Comparison of ENCODE assay signal across 19 cellular contexts in genomic region chr6:73314577-73315492, GRCh38. TPM values are rescaled to one million over a fixed set of nuclear protein-coding genes. Genes with fewer than 3 reads are reported as not detected.
DNase-seq lines count a peak whose midpoint lies in the region; ATAC-seq and TF ChIP-seq lines count a peak whose summit lies in the region.
"Had no signal": no experiment of that assay in that cellular context is flagged by ENCODE, and none has a peak within 500 bp of the region (broad histone marks: within the 10 kb centered on the region; RNA-seq: fewer than 3 reads in every experiment).

No MANE protein-coding gene starts in this region.

- H3F3A ChIP-seq in neural progenitor cell (ENCODE audit: low read depth): peaks cover 5% of the 10 kb centered on the region

- H3K9me3 ChIP-seq in lower lobe of right lung: no peaks in the 10 kb centered on the region
- no peaks in the 10 kb centered on the region for H3K9me3 ChIP-seq in thymus (ENCODE audit: control insufficient read depth)
- H3K9me3 ChIP-seq in neural progenitor cell (ENCODE audit: low read depth): no peaks in the 10 kb centered on the region
- H3K9me3 ChIP-seq: prostate gland had no signal

- intact Hi-C loops in lower lobe of right lung (cut with DNase I): no loop called here

- peaks cover 19% of the 10 kb centered on the region for H3K27me3 ChIP-seq in lower lobe of right lung (ENCODE audit: low read depth)
- peaks cover 7% of the 10 kb centered on the region for H3K27me3 ChIP-seq in thymus (ENCODE audit: control insufficient read depth, insufficient read depth)
- H3K27me3 ChIP-seq in neural progenitor cell: no peaks in the 10 kb centered on the region

- DNase-seq in activated T-cell treated with anti-CD3 and anti-CD28 coated beads, Interleukin-2, amount 50 U/mL, for 72 hours: peak in 1 of 2 donors; percentile 8
- no peak for DNase-seq in activated T-cell treated with anti-CD3 and anti-CD28 coated beads for 4 hours
- DNase-seq in coronary artery (ENCODE audit: low spot score): no peak
- no peak for DNase-seq in lower lobe of right lung
- no peak for DNase-seq in NCI-H2227 treated with DMSO at 0.1 percent for 48 hours (lab: John Stamatoyannopoulos, UW)
- DNase-seq in neural progenitor cell (ENCODE audit: low spot score): no peak
- no peak for DNase-seq in stimulated activated naive CD4-positive, alpha-beta T cell (lab: John Stamatoyannopoulos, UW)
- DNase-seq: activated CD8-positive, alpha-beta memory T cell treated with anti-CD3 and anti-CD28 coated beads, Interleukin-2, amount 10 ng/mL, durations not matched to agents 7 days and 5 days; DMS153; effector CD4-positive, alpha-beta T cell; NCI-H1417; T-helper 9 cell had no signal

- H3K4me3 ChIP-seq in coronary artery (peak overlapping the region; percentile 52), lower lobe of right lung (peak overlapping the region; percentile 8), thymus (ENCODE audit: low read length) (peak overlapping the region; percentile 32), neural progenitor cell (no peak overlapping the region)

- no peak for TF ChIP-seq CTCF in coronary artery (IDR thresholded peaks at IDR 0.05)
- TF ChIP-seq CTCF in lower lobe of right lung (IDR thresholded peaks at IDR 0.05): no peak
- no peak for TF ChIP-seq CTCF in neural progenitor cell (IDR thresholded peaks at IDR 0.05)

- no peak overlapping the region for H2AFZ ChIP-seq in neural progenitor cell (replicated peaks)

- no peak overlapping the region for H3K4me2 ChIP-seq in neural progenitor cell

- no peaks in the 10 kb centered on the region for H4K20me1 ChIP-seq in neural progenitor cell (ENCODE audit: low read depth)

- H3K36me3 Mint-ChIP-seq in activated T-cell treated with anti-CD3 and anti-CD28 coated beads, Interleukin-2, amount 50 U/mL, for 72 hours (ENCODE audit: insufficient read depth in 2 of 2): peaks cover 5 to 11% of the 10 kb centered on the region in 2 donors
- no peaks in the 10 kb centered on the region for H3K36me3 Mint-ChIP-seq in neural progenitor cell

- peak in 1 of 2 donors; percentile 23 for ATAC-seq in activated T-cell treated with anti-CD3 and anti-CD28 coated beads, Interleukin-2, amount 50 U/mL, for 72 hours (replicated peaks in 1 of 2)
- peak in 1 of 2 donors; percentile 27 for ATAC-seq in lower lobe of right lung
- ATAC-seq: activated CD8-positive, alpha-beta memory T cell treated with anti-CD3 and anti-CD28 coated beads, Interleukin-2, amount 10 ng/mL, durations not matched to agents 7 days and 5 days; HCT116 had no signal

- H3K9me3 Mint-ChIP-seq in activated T-cell treated with anti-CD3 and anti-CD28 coated beads, Interleukin-2, amount 50 U/mL, for 72 hours: peaks cover 0 to 5% of the 10 kb centered on the region in 2 donors
- H3K9me3 Mint-ChIP-seq in neural progenitor cell: peaks cover 38% of the 10 kb centered on the region
- H3K9me3 Mint-ChIP-seq: type B pancreatic cell had no signal

- H3K27ac Mint-ChIP-seq in activated T-cell treated with anti-CD3 and anti-CD28 coated beads, Interleukin-2, amount 50 U/mL, for 72 hours: no peak overlapping the region
- no peak overlapping the region for H3K27ac Mint-ChIP-seq in neural progenitor cell
- H3K27ac Mint-ChIP-seq: activated CD8-positive, alpha-beta memory T cell treated with anti-CD3 and anti-CD28 coated beads, Interleukin-2, amount 10 ng/mL, durations not matched to agents 7 days and 5 days; type B pancreatic cell had no signal

- H3K36me3 ChIP-seq in lower lobe of right lung (no peaks in the 10 kb centered on the region), thymus (ENCODE audit: control insufficient read depth, insufficient read depth) (no peaks in the 10 kb centered on the region), neural progenitor cell (no peaks in the 10 kb centered on the region)
- H3K36me3 ChIP-seq: prostate gland had no signal

- H3K27ac ChIP-seq in coronary artery (no peak overlapping the region), lower lobe of right lung (no peak overlapping the region), thymus (ENCODE audit: low read depth) (no peak overlapping the region), neural progenitor cell (no peak overlapping the region)
- H3K27ac ChIP-seq: prostate gland had no signal

- H3K4me1 ChIP-seq in lower lobe of right lung: peaks cover 6% of the 10 kb centered on the region
- H3K4me1 ChIP-seq in thymus (ENCODE audit: control insufficient read depth, insufficient read depth, low read length): peaks cover 3% of the 10 kb centered on the region
- no peaks in the 10 kb centered on the region for H3K4me1 ChIP-seq in neural progenitor cell
- H3K4me1 ChIP-seq: prostate gland had no signal

- no peaks in the 10 kb centered on the region for H3K79me2 ChIP-seq in neural progenitor cell (ENCODE audit: low read depth)

- peak overlapping the region; percentile 51 to 64 for H3K4me3 Mint-ChIP-seq in activated T-cell treated with anti-CD3 and anti-CD28 coated beads, Interleukin-2, amount 50 U/mL, for 72 hours
- H3K4me3 Mint-ChIP-seq in neural progenitor cell: no peak overlapping the region
- H3K4me3 Mint-ChIP-seq: activated CD8-positive, alpha-beta memory T cell treated with anti-CD3 and anti-CD28 coated beads, Interleukin-2, amount 10 ng/mL, durations not matched to agents 7 days and 5 days; type B pancreatic cell had no signal

- peaks cover 73% of the 10 kb centered on the region for H3K27me3 Mint-ChIP-seq in activated T-cell treated with anti-CD3 and anti-CD28 coated beads, Interleukin-2, amount 50 U/mL, for 72 hours (ENCODE audit: low read depth)
- peaks cover 6% of the 10 kb centered on the region for H3K27me3 Mint-ChIP-seq in neural progenitor cell (ENCODE audit: insufficient read depth, low read depth)

- H3K4me1 Mint-ChIP-seq in activated T-cell treated with anti-CD3 and anti-CD28 coated beads, Interleukin-2, amount 50 U/mL, for 72 hours (ENCODE audit: low read depth): peaks cover 6% of the 10 kb centered on the region
- H3K4me1 Mint-ChIP-seq in neural progenitor cell: peaks cover 4% of the 10 kb centered on the region

- WGBS in thymus: 17% methylated on average over 61 of the region's 61 CpGs

- no peak overlapping the region for H3K9ac ChIP-seq in neural progenitor cell

RNA-seq across cellular contexts. Expression of gene DPPA5, which starts 39.2 kb away (rescaled TPM):
- not detected for total RNA-seq in activated T-cell treated with anti-CD3 and anti-CD28 coated beads, Interleukin-2, amount 50 U/mL, for 72 hours
- not detected for total RNA-seq in lower lobe of right lung
- polyA plus RNA-seq in thymus: 0.39 TPM
- not detected in 2 replicates for total RNA-seq in neural progenitor cell (ENCODE audit: low replicate concordance)
- total RNA-seq: A673; activated CD8-positive, alpha-beta memory T cell treated with anti-CD3 and anti-CD28 coated beads, Interleukin-2, amount 10 ng/mL, durations not matched to agents 7 days and 5 days; NCI-H460; RPMI7951 had no signal

RNA-seq across cellular contexts. Expression of gene KHDC3L, which starts 47.6 kb away (rescaled TPM):
- total RNA-seq in activated T-cell treated with anti-CD3 and anti-CD28 coated beads, Interleukin-2, amount 50 U/mL, for 72 hours: not detected
- total RNA-seq in lower lobe of right lung (not detected), neural progenitor cell (ENCODE audit: low replicate concordance) (not detected in 2 replicates)
- polyA plus RNA-seq in thymus: 0.68 TPM
- total RNA-seq: A673; activated CD8-positive, alpha-beta memory T cell treated with anti-CD3 and anti-CD28 coated beads, Interleukin-2, amount 10 ng/mL, durations not matched to agents 7 days and 5 days; NCI-H460; prostate gland; RPMI7951 had no signal

RNA-seq across cellular contexts. Expression of gene KHDC1, which starts 51.8 kb away (rescaled TPM):
- 1 to 10 TPM; 3.4 to 3.7 TPM for total RNA-seq in activated T-cell treated with anti-CD3 and anti-CD28 coated beads, Interleukin-2, amount 50 U/mL, for 72 hours
- 1.7 TPM for total RNA-seq in lower lobe of right lung
- polyA plus RNA-seq in thymus: 4.1 TPM
- 7.0 and 13.2 TPM in 2 replicates for total RNA-seq in neural progenitor cell (ENCODE audit: low replicate concordance)

RNA-seq across cellular contexts. Expression of gene OOEP, which starts 54.9 kb away (rescaled TPM):
- total RNA-seq in activated T-cell treated with anti-CD3 and anti-CD28 coated beads, Interleukin-2, amount 50 U/mL, for 72 hours: under 1 TPM; 0.76 to 0.77 TPM
- total RNA-seq in lower lobe of right lung (not detected), neural progenitor cell (ENCODE audit: low replicate concordance) (not detected in 2 replicates)
- polyA plus RNA-seq in thymus: 0.23 TPM
- total RNA-seq: A673, NCI-H460, RPMI7951 had no signal
